27 cellular contexts compared by ENCODE assay signal in the genomic region with DNA sequence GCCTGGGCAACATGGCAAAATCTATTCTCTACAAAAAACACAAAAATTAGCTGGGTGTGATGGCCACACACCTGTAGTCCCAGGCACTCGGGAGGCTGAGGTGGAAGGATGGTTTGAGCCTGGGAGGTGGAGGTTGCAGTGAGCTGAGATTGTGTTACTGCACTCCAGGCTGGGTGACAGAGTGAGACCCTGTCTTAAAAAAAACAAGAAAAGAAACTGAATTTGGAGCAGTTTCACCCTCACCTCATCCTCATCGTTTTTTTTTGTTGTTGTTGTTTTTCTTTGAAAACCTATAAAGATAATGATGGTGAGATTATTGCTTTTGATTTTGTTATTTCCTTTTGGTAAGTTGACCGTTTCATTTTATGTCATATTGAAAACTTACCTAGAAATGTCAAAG.
"Had no signal": no experiment of that assay in that cellular context is flagged by ENCODE, and none has a peak within 500 bp of the region (broad histone marks: within the 10 kb centered on the region; RNA-seq: fewer than 3 reads in every experiment).

No MANE protein-coding gene starts in this region.

- H3K27me3 ChIP-seq: adrenal gland, body of pancreas, esophagus muscularis mucosa, foreskin keratinocyte, heart right ventricle, stomach, thyroid gland, upper lobe of left lung, vagina had no signal

- H3K27ac ChIP-seq: adrenal gland, body of pancreas, esophagus muscularis mucosa, foreskin keratinocyte, heart right ventricle, lower lobe of right lung, stomach, thyroid gland, upper lobe of left lung, vagina had no signal

- H3K4me1 ChIP-seq: adrenal gland, body of pancreas, esophagus muscularis mucosa, foreskin keratinocyte, heart right ventricle, lower lobe of right lung, stomach, thyroid gland, upper lobe of left lung, vagina had no signal

- H3K36me3 ChIP-seq: adrenal gland, lower lobe of right lung, stomach, thyroid gland, upper lobe of left lung, vagina had no signal

- ATAC-seq: activated CD8-positive, alpha-beta T cell treated with anti-CD3 and anti-CD28 coated beads for 36 hours; activated T-cell treated with anti-CD3 and anti-CD28 coated beads, Interleukin-2, amount 50 U/mL, for 72 hours; body of pancreas; foreskin keratinocyte; heart right ventricle; left lobe of liver; lower lobe of right lung; natural killer cell; right cardiac atrium; stimulated activated naive B cell treated with anti-CD40 and anti-IgM and Interleukin-4, amounts not matched to agents 10 μg/mL and 1 μg/mL and 100 μg/mL, for 72 hours had no signal

- H3K9me3 ChIP-seq: adrenal gland, body of pancreas, esophagus muscularis mucosa, heart right ventricle, lower lobe of right lung, stomach, thyroid gland, upper lobe of left lung, vagina had no signal

- H3K4me3 ChIP-seq: adrenal gland, body of pancreas, esophagus muscularis mucosa, heart right ventricle, lower lobe of right lung, stomach, thyroid gland, upper lobe of left lung, vagina had no signal

- DNase-seq: activated CD4-positive, alpha-beta T cell treated with anti-CD3 and anti-CD28 coated beads for 48 hours; activated CD8-positive, alpha-beta T cell treated with anti-CD3 and anti-CD28 coated beads for 36 hours; activated effector memory CD4-positive, alpha-beta T cell treated with Interleukin-2 at 50 U/mL for 16 hours; activated naive CD4-positive, alpha-beta T cell treated with Interleukin-2 at 50 U/mL for 16 hours; activated naive CD8-positive, alpha-beta T cell treated with anti-CD3 and anti-CD28 coated beads for 36 hours; activated T-cell treated with anti-CD3 and anti-CD28 coated beads for 4 hours; activated T-cell treated with anti-CD3 and anti-CD28 coated beads, Interleukin-2, amount 50 U/mL, for 72 hours; adrenal gland; body of pancreas; dermis blood vessel endothelial cell; effector CD4-positive, alpha-beta T cell; foreskin keratinocyte; heart right ventricle; kidney glomerular epithelial cell; lower lobe of right lung; mesenchymal stem cell; natural killer cell; right cardiac atrium; stimulated activated CD4-positive, alpha-beta T cell treated with anti-CD3 and anti-CD28 coated beads, Interleukin-15, amount 100 ng/mL, for 24 hours; stimulated activated CD4-positive, alpha-beta T cell treated with anti-CD3 and anti-CD28 coated beads, Interleukin-2, amount 100 ng/mL, for 24 hours; stimulated activated naive B cell treated with anti-CD40 and anti-IgM and Interleukin-4, amounts not matched to agents 10 μg/mL and 1 μg/mL and 100 μg/mL, for 72 hours; stomach; thyroid gland; upper lobe of left lung had no signal
